30 cellular contexts compared by ENCODE assay signal in genomic region chr2:7121851-7122250, GRCh38.
"Had no signal": no experiment of that assay in that cellular context is flagged by ENCODE, and none has a peak within 500 bp of the region (broad histone marks: within the 10 kb centered on the region; RNA-seq: fewer than 3 reads in every experiment).

No MANE protein-coding gene starts in this region.

- H3K27me3 ChIP-seq: ascending aorta, cardiac muscle cell had no signal

- DNase-seq: activated CD4-positive, alpha-beta memory T cell treated with anti-CD3 and anti-CD28 coated beads, Interleukin-2, amount 10 ng/mL, durations not matched to agents 7 days and 5 days; activated CD4-positive, alpha-beta T cell treated with anti-CD3 and anti-CD28 coated beads for 1 hour; activated CD4-positive, alpha-beta T cell treated with anti-CD3 and anti-CD28 coated beads for 36 hours; activated CD4-positive, alpha-beta T cell treated with anti-CD3 and anti-CD28 coated beads for 48 hours; activated CD4-positive, alpha-beta T cell treated with anti-CD3 and anti-CD28 coated beads, Interleukin-2, amount 10 ng/mL, durations not matched to agents 7 days and 5 days; activated CD4-positive, alpha-beta T cell treated with anti-CD3 and anti-CD28 coated beads, Interleukin-2, amount 50 U/mL, for 48 hours; activated CD4-positive, CD25-positive, alpha-beta regulatory T cell; activated CD8-positive, alpha-beta memory T cell treated with anti-CD3 and anti-CD28 coated beads for 24 hours; activated CD8-positive, alpha-beta memory T cell treated with anti-CD3 and anti-CD28 coated beads, Interleukin-2, amount 10 ng/mL, durations not matched to agents 7 days and 5 days; activated CD8-positive, alpha-beta memory T cell treated with anti-CD3 and anti-CD28 coated beads, Interleukin-2, amount 50 U/mL, for 48 hours; activated CD8-positive, alpha-beta T cell treated with anti-CD3 and anti-CD28 coated beads, Interleukin-2, amount 10 ng/mL, durations not matched to agents 7 days and 5 days; activated effector memory CD4-positive, alpha-beta T cell treated with Interleukin-2 at 50 U/mL for 16 hours; activated gamma-delta T cell; activated naive CD4-positive, alpha-beta T cell treated with anti-CD3 and anti-CD28 coated beads, Interleukin-2, amount 10 ng/mL, durations not matched to agents 7 days and 5 days; activated naive CD4-positive, alpha-beta T cell treated with Interleukin-2 at 50 U/mL for 16 hours; activated naive CD8-positive, alpha-beta T cell treated with anti-CD3 and anti-CD28 coated beads, Interleukin-2, amount 10 ng/mL, durations not matched to agents 7 days and 5 days; activated naive CD8-positive, alpha-beta T cell treated with anti-CD3 and anti-CD28 coated beads, Interleukin-2, amount 50 U/mL, for 24 hours; activated T-cell treated with anti-CD3 and anti-CD28 coated beads, Interleukin-2, amount 50 U/mL, for 24 hours; activated T-cell treated with anti-CD3 and anti-CD28 coated beads, Interleukin-2, amount 50 U/mL, for 48 hours; amygdala; anterior cingulate cortex; caudate nucleus; cerebellar nuclear complex; T-helper 2 cell; T-helper 9 cell had no signal

- ATAC-seq: activated CD4-positive, alpha-beta T cell treated with anti-CD3 and anti-CD28 coated beads for 36 hours; activated CD4-positive, CD25-positive, alpha-beta regulatory T cell treated with anti-CD3 and anti-CD28 coated beads, Interleukin-2, amount 50 U/mL, for 24 hours; activated CD8-positive, alpha-beta memory T cell treated with anti-CD3 and anti-CD28 coated beads, Interleukin-2, amount 10 ng/mL, durations not matched to agents 7 days and 5 days; activated CD8-positive, alpha-beta T cell treated with anti-CD3 and anti-CD28 coated beads, Interleukin-2, amount 10 ng/mL, durations not matched to agents 7 days and 5 days; activated naive CD8-positive, alpha-beta T cell treated with anti-CD3 and anti-CD28 coated beads, Interleukin-2, amount 50 U/mL, for 24 hours; WTC11 had no signal

- H3K27ac ChIP-seq: ascending aorta, cardiac muscle cell, VCaP had no signal

- H3K4me3 ChIP-seq: ascending aorta, cardiac muscle cell had no signal

- H3K36me3 ChIP-seq: ascending aorta, cardiac muscle cell had no signal

- H3K9me3 ChIP-seq: ascending aorta had no signal
